1 cellular context compared by ENCODE assay signal in the genomic region with DNA sequence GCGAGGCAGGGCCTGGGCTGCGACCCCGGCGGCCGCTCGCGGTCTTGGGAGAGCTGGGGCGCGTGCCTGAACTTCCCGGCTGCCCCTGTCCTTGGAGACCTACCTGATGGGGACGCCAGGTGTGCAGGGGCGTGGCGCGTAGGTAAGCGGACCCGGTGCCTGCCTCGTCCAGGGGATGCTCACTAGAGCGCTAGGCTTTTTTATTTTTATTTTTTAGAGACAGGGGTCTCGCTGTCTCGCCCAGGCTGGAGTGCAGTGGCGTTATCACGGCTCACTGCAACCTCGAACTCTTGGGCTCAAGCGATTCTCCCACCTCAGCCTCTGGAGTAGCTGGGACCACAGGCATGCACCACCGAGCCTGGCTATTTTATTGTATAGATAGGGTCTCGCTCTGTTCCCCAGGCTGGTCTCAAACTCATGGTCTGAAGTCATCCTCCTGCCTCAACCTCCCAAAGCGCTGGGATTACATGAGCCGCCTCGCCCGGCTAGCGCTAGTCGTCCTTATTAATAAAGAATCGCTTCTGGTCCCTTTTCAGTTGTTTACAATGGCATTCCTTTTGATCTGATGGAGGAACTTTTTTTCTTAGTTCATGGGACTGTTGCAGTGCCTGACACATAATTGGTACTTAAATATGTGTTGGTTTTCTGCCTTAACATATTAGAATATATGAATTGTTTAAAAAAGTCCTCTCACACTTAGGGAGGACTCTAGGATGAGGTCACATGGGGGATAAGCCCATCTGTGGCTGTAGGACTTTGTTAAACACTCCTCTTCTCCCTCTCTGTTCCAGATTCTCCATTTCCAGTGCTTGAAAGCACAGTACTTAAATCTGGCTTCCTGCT.
TF ChIP-seq lines count a peak whose summit lies in the region.

No MANE protein-coding gene starts in this region.

TF ChIP-seq in H1, 55 proteins besides CTCF, POLR2A, EP300 and RAD21 (continued from another document):
- TF ChIP-seq ZNF274 (IDR thresholded peaks at IDR 0.05; ENCODE audit: borderline replicate concordance, extremely low read depth, low read length) (no peak), HDAC2 (IDR thresholded peaks at IDR 0.05; ENCODE audit: borderline replicate concordance in 1 of 2, low read depth in 2 of 2, low read length in 2 of 2) (no peak), KDM5A (IDR thresholded peaks at IDR 0.05; ENCODE audit: low read length) (no peak), SIX5 (IDR thresholded peaks at IDR 0.05; ENCODE audit: low read depth, low read length) (no peak), CEBPB (IDR thresholded peaks at IDR 0.05; ENCODE audit: low read depth, low read length) (no peak), BRCA1 (IDR thresholded peaks at IDR 0.05; ENCODE audit: low read depth, low read length) (no peak)
